13 cellular contexts compared by ENCODE assay signal in genomic region chr19:3721900-3722442, GRCh38. TPM values are rescaled to one million over a fixed set of nuclear protein-coding genes. Genes with fewer than 3 reads are reported as not detected.
DNase-seq lines count a peak whose midpoint lies in the region; ATAC-seq, FAIRE-seq and TF ChIP-seq lines count a peak whose summit lies in the region.
"Had no signal": no experiment of that assay in that cellular context is flagged by ENCODE, and none has a peak within 500 bp of the region (broad histone marks: within the 10 kb centered on the region; RNA-seq: fewer than 3 reads in every experiment).

No MANE protein-coding gene starts in this region.

- no peak for TF ChIP-seq CTCF in activated B cell treated with CpG ODN at 0.5 μM for 24 hours (IDR thresholded peaks at IDR 0.05)
- TF ChIP-seq CTCF in kidney (IDR thresholded peaks at IDR 0.05; ENCODE audit: borderline replicate concordance, extremely low read depth, insufficient read depth), result no peak

- CTCF ChIA-PET in activated CD4-positive, alpha-beta T cell treated with anti-CD3 and anti-CD28 coated beads, Interleukin-2, amount 10 ng/mL, durations not matched to agents 7 days and 5 days (lab: Charles Lee), result no interaction called here
- CTCF ChIA-PET in activated B cell treated with CpG ODN at 0.5 μM for 24 hours (lab: Charles Lee), result interaction anchor here (1.0 kb wide), 1 partner anchor 96 kb away, joined by 3 read pairs; no protein-coding TSS in a partner anchor

- POLR2A ChIA-PET in activated CD4-positive, alpha-beta T cell treated with anti-CD3 and anti-CD28 coated beads, Interleukin-2, amount 10 ng/mL, durations not matched to agents 7 days and 5 days (lab: Charles Lee), result no interaction called here
- POLR2A ChIA-PET in activated B cell treated with CpG ODN at 0.5 μM for 24 hours (lab: Charles Lee), result interaction anchor here (0.7 kb wide), 1 partner anchor 94 kb away, joined by 12 read pairs; no protein-coding TSS in a partner anchor

- peaks cover 33% of the 10 kb centered on the region for H3K27me3 Mint-ChIP-seq in activated CD4-positive, alpha-beta T cell treated with anti-CD3 and anti-CD28 coated beads, Interleukin-2, amount 10 ng/mL, durations not matched to agents 7 days and 5 days
- peaks cover 14% of the 10 kb centered on the region for H3K27me3 Mint-ChIP-seq in activated B cell treated with CpG ODN at 0.5 μM for 24 hours
- peaks cover 44% of the 10 kb centered on the region for H3K27me3 Mint-ChIP-seq in stimulated activated naive CD8-positive, alpha-beta T cell treated with anti-CD3 and anti-CD28 coated beads, Interleukin-15, amount 100 ng/mL, for 72 hours

- peaks cover 10% of the 10 kb centered on the region for H3K4me1 Mint-ChIP-seq in activated CD4-positive, alpha-beta T cell treated with anti-CD3 and anti-CD28 coated beads, Interleukin-2, amount 10 ng/mL, durations not matched to agents 7 days and 5 days
- peaks cover 12% of the 10 kb centered on the region for H3K4me1 Mint-ChIP-seq in activated B cell treated with CpG ODN at 0.5 μM for 24 hours
- H3K4me1 Mint-ChIP-seq in stimulated activated naive CD8-positive, alpha-beta T cell treated with anti-CD3 and anti-CD28 coated beads, Interleukin-15, amount 100 ng/mL, for 72 hours, result peaks cover 35% of the 10 kb centered on the region

- no peaks in the 10 kb centered on the region for H3K9me3 ChIP-seq in kidney (ENCODE audit: control insufficient read depth in 1 of 2, low read length in 2 of 2)
- H3K9me3 ChIP-seq: adrenal gland, neutrophil had no signal

- peak overlapping the region; percentile 25 for H3K4me3 Mint-ChIP-seq in activated CD4-positive, alpha-beta T cell treated with anti-CD3 and anti-CD28 coated beads, Interleukin-2, amount 10 ng/mL, durations not matched to agents 7 days and 5 days
- H3K4me3 Mint-ChIP-seq in activated B cell treated with CpG ODN at 0.5 μM for 24 hours, result peak overlapping the region; percentile 50
- H3K4me3 Mint-ChIP-seq in stimulated activated naive CD8-positive, alpha-beta T cell treated with anti-CD3 and anti-CD28 coated beads, Interleukin-15, amount 100 ng/mL, for 72 hours, result peak overlapping the region; percentile 60 to 79

- H3K9ac ChIP-seq in kidney (ENCODE audit: low read length in 2 of 2), result peak overlapping the region in 1 of 2 donors; percentile 67

- no peaks in the 10 kb centered on the region for H3K36me3 Mint-ChIP-seq in activated CD4-positive, alpha-beta T cell treated with anti-CD3 and anti-CD28 coated beads, Interleukin-2, amount 10 ng/mL, durations not matched to agents 7 days and 5 days (ENCODE audit: low read depth)
- H3K36me3 Mint-ChIP-seq in activated B cell treated with CpG ODN at 0.5 μM for 24 hours (ENCODE audit: low read depth), result no peaks in the 10 kb centered on the region

- peak overlapping the region; percentile 69 for H3K27ac Mint-ChIP-seq in activated CD4-positive, alpha-beta T cell treated with anti-CD3 and anti-CD28 coated beads, Interleukin-2, amount 10 ng/mL, durations not matched to agents 7 days and 5 days
- H3K27ac Mint-ChIP-seq in activated B cell treated with CpG ODN at 0.5 μM for 24 hours, result no peak overlapping the region
- no peak overlapping the region for H3K27ac Mint-ChIP-seq in stimulated activated naive CD8-positive, alpha-beta T cell treated with anti-CD3 and anti-CD28 coated beads, Interleukin-15, amount 100 ng/mL, for 72 hours

- H3K27ac ChIP-seq in kidney (ENCODE audit: low read depth in 2 of 2, low read length in 2 of 2), result peak overlapping the region in 1 of 2 donors; percentile 22
- H3K27ac ChIP-seq: adrenal gland, foreskin keratinocyte, neutrophil had no signal

- ATAC-seq in activated B cell treated with CpG ODN at 0.5 μM for 24 hours (ENCODE audit: low read depth) (no peak), GM19395 (IDR thresholded peaks at IDR 0.05; ENCODE audit: unreplicated experiment) (no peak), GM21576 (IDR thresholded peaks at IDR 0.05; ENCODE audit: unreplicated experiment) (no peak)
- ATAC-seq in stimulated activated naive CD8-positive, alpha-beta T cell treated with anti-CD3 and anti-CD28 coated beads, Interleukin-15, amount 100 ng/mL, for 72 hours, result no peak

- peak overlapping the region; percentile 58 to 64 for H3K4me3 ChIP-seq in kidney (ENCODE audit: low read length in 2 of 2)

- intact Hi-C loops in activated B cell treated with CpG ODN at 0.5 μM for 24 hours (cut with micrococcal nuclease) (loop anchor here (2.0 to 5.0 kb wide), 2 partner anchors 39 to 90 kb away; partner anchors contain the start of gene APBA3), kidney (cut with DNase I) (no loop called here)

- H3K4me1 ChIP-seq in kidney (ENCODE audit: control insufficient read depth in 1 of 2, insufficient read depth in 1 of 2, low read depth in 1 of 2, low read length in 2 of 2), result peaks cover 3 to 5% of the 10 kb centered on the region in 2 donors
- H3K4me1 ChIP-seq: foreskin keratinocyte had no signal

- DNase-seq in activated CD4-positive, alpha-beta T cell treated with anti-CD3 and anti-CD28 coated beads, Interleukin-2, amount 10 ng/mL, durations not matched to agents 7 days and 5 days, result no peak
- DNase-seq in activated CD4-positive, alpha-beta T cell treated with anti-CD3 and anti-CD28 coated beads for 1 hour, result no peak
- no peak for DNase-seq in activated B cell treated with CpG ODN at 0.5 μM for 24 hours
- no peak for DNase-seq in kidney
- no peak for DNase-seq in stimulated activated naive CD8-positive, alpha-beta T cell treated with anti-CD3 and anti-CD28 coated beads, Interleukin-15, amount 100 ng/mL, for 72 hours
- no peak for DNase-seq in AML-193 (lab: John Stamatoyannopoulos, UW)
- DNase-seq: GOT3 had no signal

- H3K36me3 ChIP-seq in kidney (ENCODE audit: control insufficient read depth in 1 of 2, insufficient read depth in 2 of 2, low read length in 2 of 2), result no peaks in the 10 kb centered on the region
- H3K36me3 ChIP-seq: adrenal gland, neutrophil had no signal

- FAIRE-seq in kidney (lab: Jason Lieb, UNC), result no peak
- FAIRE-seq: HepG2 had no signal

- no peaks in the 10 kb centered on the region for H3K9me3 Mint-ChIP-seq in activated CD4-positive, alpha-beta T cell treated with anti-CD3 and anti-CD28 coated beads, Interleukin-2, amount 10 ng/mL, durations not matched to agents 7 days and 5 days
- H3K9me3 Mint-ChIP-seq in activated B cell treated with CpG ODN at 0.5 μM for 24 hours, result no peaks in the 10 kb centered on the region
- H3K9me3 Mint-ChIP-seq in stimulated activated naive CD8-positive, alpha-beta T cell treated with anti-CD3 and anti-CD28 coated beads, Interleukin-15, amount 100 ng/mL, for 72 hours, result no peaks in the 10 kb centered on the region

RNA-seq across cellular contexts. Expression of gene TJP3, which starts 13.8 kb away (rescaled TPM):
- total RNA-seq in activated CD4-positive, alpha-beta T cell treated with anti-CD3 and anti-CD28 coated beads, Interleukin-2, amount 10 ng/mL, durations not matched to agents 7 days and 5 days, result 1 to 10 TPM; 2.7 to 3.5 TPM
- 0.86 and 1.7 TPM in 2 replicates for total RNA-seq in activated B cell treated with CpG ODN at 0.5 μM for 24 hours
- total RNA-seq in kidney, result 26.5 TPM
- polyA plus RNA-seq in kidney (ENCODE audit: insufficient read depth, low read depth, low replicate concordance), result 32.5 TPM
- total RNA-seq: foreskin keratinocyte had no signal
- polyA plus RNA-seq: foreskin keratinocyte had no signal

RNA-seq across cellular contexts. Expression of gene PIP5K1C, which starts 21.7 kb away (rescaled TPM):
- 10 to 100 TPM; 18.7 to 19.5 TPM for total RNA-seq in activated CD4-positive, alpha-beta T cell treated with anti-CD3 and anti-CD28 coated beads, Interleukin-2, amount 10 ng/mL, durations not matched to agents 7 days and 5 days
- 28.3 and 31.1 TPM in 2 replicates for total RNA-seq in activated B cell treated with CpG ODN at 0.5 μM for 24 hours
- 35.6 TPM for total RNA-seq in kidney
- polyA plus RNA-seq in kidney (ENCODE audit: insufficient read depth, low read depth, low replicate concordance), result 11.2 TPM

RNA-seq across cellular contexts. Expression of gene APBA3, which starts 39.5 kb away (rescaled TPM):
- total RNA-seq in activated CD4-positive, alpha-beta T cell treated with anti-CD3 and anti-CD28 coated beads, Interleukin-2, amount 10 ng/mL, durations not matched to agents 7 days and 5 days, result 10 to 100 TPM; 45.8 to 46.2 TPM
- total RNA-seq in activated B cell treated with CpG ODN at 0.5 μM for 24 hours (42.6 and 51.2 TPM in 2 replicates), kidney (27.5 TPM)
- 17.1 TPM for polyA plus RNA-seq in kidney (ENCODE audit: insufficient read depth, low read depth, low replicate concordance)

RNA-seq across cellular contexts. Expression of gene MRPL54, which starts 40.5 kb away (rescaled TPM):
- 10 to 100 TPM; 78.4 to 81.3 TPM for total RNA-seq in activated CD4-positive, alpha-beta T cell treated with anti-CD3 and anti-CD28 coated beads, Interleukin-2, amount 10 ng/mL, durations not matched to agents 7 days and 5 days
- total RNA-seq in activated B cell treated with CpG ODN at 0.5 μM for 24 hours (81.2 and 90.0 TPM in 2 replicates), kidney (57.6 TPM)
- 151 TPM for polyA plus RNA-seq in kidney (ENCODE audit: insufficient read depth, low read depth, low replicate concordance)

RNA-seq across cellular contexts. Expression of gene RAX2, which starts 50.1 kb away (rescaled TPM):
- total RNA-seq in activated CD4-positive, alpha-beta T cell treated with anti-CD3 and anti-CD28 coated beads, Interleukin-2, amount 10 ng/mL, durations not matched to agents 7 days and 5 days, result not detected
- total RNA-seq in activated B cell treated with CpG ODN at 0.5 μM for 24 hours (not detected in 2 replicates), kidney (not detected)
- polyA plus RNA-seq in kidney (ENCODE audit: insufficient read depth, low read depth, low replicate concordance), result not detected
- total RNA-seq: adrenal gland, foreskin keratinocyte, HepG2 had no signal
- polyA plus RNA-seq: adrenal gland, foreskin keratinocyte, HepG2 had no signal
